1 cellular context compared by ENCODE assay signal in genomic region chr1:109527098-109527811, GRCh38.
TF ChIP-seq lines count a peak whose summit lies in the region.

No MANE protein-coding gene starts in this region.

TF ChIP-seq in GM12878, 131 proteins besides CTCF, POLR2A, EP300 and RAD21 (continued from another document):
- TF ChIP-seq NKRF (conservative IDR thresholded peaks at IDR 0.05): no peak; the same call in 1 of the 2 replicates
- no peak for TF ChIP-seq BCL3 (IDR thresholded peaks at IDR 0.05; ENCODE audit: borderline replicate concordance, insufficient read depth, low read depth, low read length, poor library complexity, severe bottlenecking)
- TF ChIP-seq DPF2 (IDR thresholded peaks at IDR 0.05): peak; percentile 88; the same call in 1 of the 2 replicates
- TF ChIP-seq ZBED1 (IDR thresholded peaks at IDR 0.05; ENCODE audit: borderline replicate concordance): no peak
- TF ChIP-seq, protein P1, sequence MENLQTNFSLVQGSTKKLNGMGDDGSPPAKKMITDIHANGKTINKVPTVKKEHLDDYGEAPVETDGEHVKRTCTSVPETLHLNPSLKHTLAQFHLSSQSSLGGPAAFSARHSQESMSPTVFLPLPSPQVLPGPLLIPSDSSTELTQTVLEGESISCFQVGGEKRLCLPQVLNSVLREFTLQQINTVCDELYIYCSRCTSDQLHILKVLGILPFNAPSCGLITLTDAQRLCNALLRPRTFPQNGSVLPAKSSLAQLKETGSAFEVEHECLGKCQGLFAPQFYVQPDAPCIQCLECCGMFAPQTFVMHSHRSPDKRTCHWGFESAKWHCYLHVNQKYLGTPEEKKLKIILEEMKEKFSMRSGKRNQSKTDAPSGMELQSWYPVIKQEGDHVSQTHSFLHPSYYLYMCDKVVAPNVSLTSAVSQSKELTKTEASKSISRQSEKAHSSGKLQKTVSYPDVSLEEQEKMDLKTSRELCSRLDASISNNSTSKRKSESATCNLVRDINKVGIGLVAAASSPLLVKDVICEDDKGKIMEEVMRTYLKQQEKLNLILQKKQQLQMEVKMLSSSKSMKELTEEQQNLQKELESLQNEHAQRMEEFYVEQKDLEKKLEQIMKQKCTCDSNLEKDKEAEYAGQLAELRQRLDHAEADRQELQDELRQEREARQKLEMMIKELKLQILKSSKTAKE (IDR thresholded peaks at IDR 0.05; ENCODE audit: low read depth, poor library complexity, severe bottlenecking): no peak
